In the genomic region with DNA sequence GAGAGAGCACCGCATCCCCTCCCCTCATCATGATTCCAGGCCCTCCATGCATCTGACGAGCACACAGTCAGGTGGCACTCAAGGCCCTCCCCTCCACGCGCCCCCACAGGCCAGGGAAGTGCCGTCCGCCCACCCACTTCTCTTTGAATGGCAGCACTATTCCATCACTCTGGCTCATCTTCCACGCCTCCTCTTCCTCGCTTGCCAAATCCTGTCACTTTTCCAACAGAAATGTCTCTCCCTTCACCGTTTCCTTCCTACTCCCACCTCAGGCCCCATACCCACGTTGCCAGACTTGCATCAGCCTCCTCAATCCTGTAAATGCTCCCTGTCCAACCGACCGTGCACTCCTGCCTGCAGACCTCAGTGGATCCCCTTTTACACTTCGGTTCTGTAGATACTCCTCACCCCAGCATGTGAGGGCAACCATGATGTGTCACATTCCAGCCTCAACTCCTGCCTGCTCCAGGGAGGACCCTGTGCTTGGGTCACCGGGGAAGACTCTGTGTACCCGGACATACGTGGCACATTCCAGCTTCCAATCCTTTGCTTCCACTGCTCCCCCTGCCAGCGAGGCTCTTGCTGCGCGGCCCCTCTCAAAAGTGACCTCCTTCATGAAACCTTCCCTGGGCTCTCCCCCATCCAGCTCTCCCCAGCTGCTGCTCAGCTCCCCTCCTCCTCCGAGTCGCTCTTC, we compare ENCODE assay signal across 23 cellular contexts. TPM values are rescaled to one million over a fixed set of nuclear protein-coding genes. Genes with fewer than 3 reads are reported as not detected.
DNase-seq lines count a peak whose midpoint lies in the region; ATAC-seq and TF ChIP-seq lines count a peak whose summit lies in the region.
"Had no signal": no experiment of that assay in that cellular context is flagged by ENCODE, and none has a peak within 500 bp of the region (broad histone marks: within the 10 kb centered on the region; RNA-seq: fewer than 3 reads in every experiment).

No MANE protein-coding gene starts in this region.

- H3K36me3 ChIP-seq in A673 (ENCODE audit: insufficient read depth, low read length, poor library complexity, severe bottlenecking) (no peaks in the 10 kb centered on the region), sigmoid colon (no peaks in the 10 kb centered on the region)
- H3K36me3 ChIP-seq: lower lobe of right lung, pancreas had no signal

- H3K4me3 Mint-ChIP-seq in brain = no peak overlapping the region
- H3K4me3 Mint-ChIP-seq: activated CD8-positive, alpha-beta T cell treated with anti-CD3 and anti-CD28 coated beads, Interleukin-2, amount 10 ng/mL, durations not matched to agents 7 days and 5 days; HFFc6 had no signal

- peaks cover 35% of the 10 kb centered on the region for H3K4me1 Mint-ChIP-seq in brain

- CTCF ChIA-PET in A673 (lab: Charles Lee) = interaction anchor here (0.7 kb wide), 1 partner anchor 12 kb away, joined by 4 read pairs; no protein-coding TSS in a partner anchor

- TF ChIP-seq CTCF in A673 (conservative IDR thresholded peaks at IDR 0.05; ENCODE audit: low read depth, low read length) (no peak), brain (conservative IDR thresholded peaks at IDR 0.05) (no peak), sigmoid colon (IDR thresholded peaks at IDR 0.05) (no peak)

- H3K36me3 Mint-ChIP-seq in brain = no peaks in the 10 kb centered on the region

- H3K4me1 ChIP-seq in A673 (ENCODE audit: insufficient read depth, low read length, poor library complexity, severe bottlenecking) (no peaks in the 10 kb centered on the region), right cardiac atrium (ENCODE audit: control insufficient read depth, insufficient read depth, low read length) (peaks cover 7% of the 10 kb centered on the region), sigmoid colon (peaks cover 0 to 100% (median 95%) of the 10 kb centered on the region in 4 donors)
- H3K4me1 ChIP-seq: A549, lower lobe of right lung had no signal

- WGBS in right cardiac atrium = 58% methylated on average over 21 of the region's 21 CpGs
- 90 to 93% methylated on average over 21 of the region's 21 CpGs for WGBS in sigmoid colon, 2 donors

- intact Hi-C loops in A673 (cut with micrococcal nuclease; ENCODE audit: unreplicated experiment) = no loop called here
- intact Hi-C loops in right cardiac atrium (cut with DNase I) = no loop called here
- intact Hi-C loops in sigmoid colon (cut with DNase I) = no loop called here
- intact Hi-C loops in posterior vena cava (cut with DNase I) = no loop called here

- no peak overlapping the region for H3K4me3 ChIP-seq in A673 (ENCODE audit: low read depth, low read length, poor library complexity, severe bottlenecking)
- no peak overlapping the region for H3K4me3 ChIP-seq in right cardiac atrium (ENCODE audit: low read length)
- H3K4me3 ChIP-seq in sigmoid colon = no peak overlapping the region
- H3K4me3 ChIP-seq: A549, hepatocyte, lower lobe of right lung, pancreas, skin epidermis had no signal

- DNase-seq in A673 (ENCODE audit: low spot score) = peak; percentile 5
- DNase-seq in right cardiac atrium = no peak
- DNase-seq in sigmoid colon = no peak
- DNase-seq in posterior vena cava (ENCODE audit: low spot score) = no peak
- DNase-seq in NCI-H748 treated with DMSO at 0.1 percent for 48 hours (lab: John Stamatoyannopoulos, UW) = no peak
- DNase-seq: activated CD4-positive, CD25-positive, alpha-beta regulatory T cell treated with anti-CD3 and anti-CD28 coated beads, Interleukin-2, amount 50 U/mL, for 72 hours; activated CD8-positive, alpha-beta T cell treated with anti-CD3 and anti-CD28 coated beads, Interleukin-2, amount 10 ng/mL, durations not matched to agents 7 days and 5 days; activated T-cell treated with anti-CD3 and anti-CD28 coated beads, Interleukin-2, amount 50 U/mL, for 1 hour; amniotic stem cell; HFFc6; lower lobe of right lung; NCI-H1092 treated with DMSO at 0.1 percent for 48 hours; stimulated activated naive CD4-positive, alpha-beta T cell treated with Interleukin-2 at 50 U/mL for 16 hours had no signal

- POLR2A ChIA-PET in A673 (lab: Charles Lee; ENCODE audit: low non-redundant PET) = no interaction called here

- peak in 1 of 4 donors; percentile 61 for TF ChIP-seq EP300 in sigmoid colon (IDR thresholded peaks at IDR 0.05)

- TF ChIP-seq POLR2A in sigmoid colon (IDR thresholded peaks at IDR 0.05) = no peak

- ATAC-seq in right cardiac atrium (no peak), GM18519 (IDR thresholded peaks at IDR 0.05; ENCODE audit: low FRiP score, unreplicated experiment) (no peak), HG03442 (IDR thresholded peaks at IDR 0.05; ENCODE audit: unreplicated experiment) (no peak)
- ATAC-seq: A549; activated CD8-positive, alpha-beta T cell treated with anti-CD3 and anti-CD28 coated beads, Interleukin-2, amount 10 ng/mL, durations not matched to agents 7 days and 5 days; lower lobe of right lung had no signal

- H3K27ac Mint-ChIP-seq in brain = peak overlapping the region in 4 of 5 experiments; percentile 1 to 83 (median 51)
- H3K27ac Mint-ChIP-seq: activated CD8-positive, alpha-beta T cell treated with anti-CD3 and anti-CD28 coated beads, Interleukin-2, amount 10 ng/mL, durations not matched to agents 7 days and 5 days; HFFc6 had no signal

- no peaks in the 10 kb centered on the region for H3K27me3 Mint-ChIP-seq in brain

- H3K27me3 ChIP-seq in A673 (replicated peaks; ENCODE audit: insufficient read depth, low read depth, low read length, poor library complexity) = no peaks in the 10 kb centered on the region
- H3K27me3 ChIP-seq in right cardiac atrium (ENCODE audit: control insufficient read depth, insufficient read depth) = no peaks in the 10 kb centered on the region
- no peaks in the 10 kb centered on the region for H3K27me3 ChIP-seq in sigmoid colon
- H3K27me3 ChIP-seq: hepatocyte, pancreas had no signal

- no TSS peak for BruUV-seq in A673 (replicated peaks; lab: Mats Ljungman, UMichigan)

- H3K27ac ChIP-seq in A673 (ENCODE audit: low read depth, low read length, poor library complexity, severe bottlenecking) (no peak overlapping the region), right cardiac atrium (ENCODE audit: low read length) (peak overlapping the region; percentile 97), sigmoid colon (peak overlapping the region; percentile 87 to 93 (median 91))
- H3K27ac ChIP-seq: A549, C4-2B, hepatocyte, lower lobe of right lung, RWPE1, skin epidermis had no signal

- H3K9me3 Mint-ChIP-seq in brain = peaks cover 0 to 2% (median 0%) of the 10 kb centered on the region in 5 experiments
- H3K9me3 Mint-ChIP-seq: HFFc6 had no signal

- H3K9me3 ChIP-seq in A673 (ENCODE audit: low read depth, low read length, poor library complexity, severe bottlenecking) = no peaks in the 10 kb centered on the region
- no peaks in the 10 kb centered on the region for H3K9me3 ChIP-seq in right cardiac atrium (ENCODE audit: control insufficient read depth, low read length)
- H3K9me3 ChIP-seq in sigmoid colon = no peaks in the 10 kb centered on the region
- H3K9me3 ChIP-seq: A549, lower lobe of right lung, pancreas had no signal

RNA-seq across cellular contexts. Expression of gene ADCY5, which starts 29.6 kb away (rescaled TPM):
- total RNA-seq in A673 (2021) = 0.21 and 0.22 TPM in 2 replicates
- polyA plus RNA-seq in brain (ENCODE audit: insufficient read depth, low read depth, low replicate concordance) = 14.5 TPM
- total RNA-seq in right cardiac atrium = 100 to 1,000 TPM; 125 to 220 (median 210) TPM
- polyA plus RNA-seq in right cardiac atrium = 90.4 TPM
- 10 to 100 TPM; 39.5 to 84.4 (median 62.2) TPM for total RNA-seq in sigmoid colon
- polyA plus RNA-seq in sigmoid colon = 1 to 10 TPM; 1.4 to 9.9 (median 5.4) TPM
- 10 to 100 TPM; 41.1 to 42.6 TPM for total RNA-seq in posterior vena cava
- total RNA-seq: activated CD8-positive, alpha-beta T cell treated with anti-CD3 and anti-CD28 coated beads, Interleukin-2, amount 10 ng/mL, durations not matched to agents 7 days and 5 days; NCI-H460 had no signal

Comparison
In these comparisons a context has a peak if more than half of its experiments do, and no peak if none do; other contexts are left out.
1. RNA of gene ADCY5, which starts 29.6 kb away (total RNA-seq): 125 to 220 TPM in right cardiac atrium, 39.5 to 84.4 TPM in sigmoid colon and 41.1 to 42.6 TPM in posterior vena cava; 0.21 to 0.22 TPM in A673; every median in the first group is over 10 times any median in the second.